8 cellular contexts compared by ENCODE assay signal in genomic region chr17:79811036-79811887, GRCh38. TPM values are rescaled to one million over a fixed set of nuclear protein-coding genes. Genes with fewer than 3 reads are reported as not detected.
DNase-seq lines count a peak whose midpoint lies in the region; ATAC-seq and TF ChIP-seq lines count a peak whose summit lies in the region.

No MANE protein-coding gene starts in this region.

- H3K9me3 ChIP-seq in CD8-positive, alpha-beta memory T cell (ENCODE audit: low read length), result no peaks in the 10 kb centered on the region
- H3K9me3 ChIP-seq in HCT116 (ENCODE audit: control insufficient read depth in 1 of 2, insufficient read depth in 1 of 2, low read depth in 1 of 2, low read length in 2 of 2), result no peaks in the 10 kb centered on the region
- no peaks in the 10 kb centered on the region for H3K9me3 ChIP-seq in upper lobe of right lung

- H2AFZ ChIP-seq in HCT116 (ENCODE audit: low read depth, low read length, poor library complexity, severe bottlenecking), result peak overlapping the region; percentile 82

- TF ChIP-seq CTCF in HCT116 (IDR thresholded peaks at IDR 0.05 in 2 of 3, conservative IDR thresholded peaks at IDR 0.05 in 1 of 3; ENCODE audit: borderline replicate concordance in 1 of 3, insufficient read depth in 1 of 3, low read depth in 2 of 3, low read length in 2 of 3) (peak; percentile 72 to 97 (median 78)), astrocyte of the cerebellum (IDR thresholded peaks at IDR 0.05; ENCODE audit: low read depth, low read length, missing control alignments) (peak; percentile 26), upper lobe of right lung (IDR thresholded peaks at IDR 0.05) (peak; percentile 50)

- ATAC-seq in HCT116 (peak; percentile 59), upper lobe of right lung (peak; percentile 36), HG03439 (IDR thresholded peaks at IDR 0.05; ENCODE audit: unreplicated experiment) (no peak)

- H3K27ac Mint-ChIP-seq in CD8-positive, alpha-beta memory T cell, result peak overlapping the region in 3 of 8 donors; percentile 21 to 93 (median 66)

- no peaks in the 10 kb centered on the region for H3K9me3 Mint-ChIP-seq in CD8-positive, alpha-beta memory T cell

- H3K27me3 Mint-ChIP-seq in CD8-positive, alpha-beta memory T cell, result peaks cover 56 to 59% of the 10 kb centered on the region in 2 donors

- no peaks in the 10 kb centered on the region for H4K20me1 ChIP-seq in HCT116 (ENCODE audit: insufficient read depth)

- BruUV-seq in HCT116 (replicated peaks; lab: Mats Ljungman, UMichigan), result no TSS peak

- H3K4me1 ChIP-seq in CD8-positive, alpha-beta memory T cell (ENCODE audit: insufficient read depth, low read length), result peaks cover 34% of the 10 kb centered on the region
- H3K4me1 ChIP-seq in HCT116 (ENCODE audit: control insufficient read depth in 1 of 2, insufficient read depth in 2 of 2, low read length in 2 of 2), result peaks cover 25 to 44% of the 10 kb centered on the region in 2 experiments
- peaks cover 40% of the 10 kb centered on the region for H3K4me1 ChIP-seq in upper lobe of right lung

- no peak overlapping the region for H3K27ac ChIP-seq in CD8-positive, alpha-beta memory T cell (ENCODE audit: low read depth, low read length)
- H3K27ac ChIP-seq in HCT116 (ENCODE audit: low read depth, low read length) (peak overlapping the region; percentile 21; the same call in 1 of the 2 replicates), upper lobe of right lung (no peak overlapping the region)

- no peaks in the 10 kb centered on the region for H3K79me2 ChIP-seq in HCT116 (ENCODE audit: insufficient read depth, low read length)

- TF ChIP-seq RAD21 in HCT116 (IDR thresholded peaks at IDR 0.05; ENCODE audit: low read depth), result peak; percentile 70

- H3K27me3 ChIP-seq in CD8-positive, alpha-beta memory T cell (ENCODE audit: insufficient read depth, low read length, poor library complexity, severe bottlenecking), result peaks cover 74% of the 10 kb centered on the region
- H3K27me3 ChIP-seq in HCT116 (ENCODE audit: insufficient read depth, low read length) (peaks cover 6% of the 10 kb centered on the region; the same call in 1 of the 2 replicates), upper lobe of right lung (peaks cover 86% of the 10 kb centered on the region)

- RAD21 ChIA-PET in HCT116 (lab: Charles Lee; ENCODE audit: low non-redundant PET in 1 of 2, low total read pairs in 2 of 2, uncharacterized antibody in 2 of 2, unreplicated experiment in 2 of 2), result interaction anchor here (0.5 to 1.3 kb wide), 3 partner anchors 14 to 164 kb away, joined by 3 to 8 read pairs (median 4); partner anchors contain the start of genes CBX4 (in 1 of the 2) and CBX8 (in 1 of the 2)

- no peak overlapping the region for H3K4me3 ChIP-seq in CD8-positive, alpha-beta memory T cell (ENCODE audit: low read length)
- H3K4me3 ChIP-seq in HCT116 (replicated peaks in 1 of 2; ENCODE audit: low read depth in 1 of 2, low read length in 2 of 2) (peak overlapping the region; percentile 34 to 53), astrocyte of the cerebellum (ENCODE audit: low read depth, low read length) (no peak overlapping the region), upper lobe of right lung (no peak overlapping the region)

- H3K9me2 ChIP-seq in HCT116 (ENCODE audit: insufficient read depth), result no peaks in the 10 kb centered on the region

- H3K4me3 Mint-ChIP-seq in CD8-positive, alpha-beta memory T cell, result peak overlapping the region in 6 of 7 donors; percentile 34 to 83 (median 66)

- H3K4me2 ChIP-seq in HCT116 (ENCODE audit: low read length), result peak overlapping the region; percentile 88

- peak in 1 of 5 donors; percentile 36 for DNase-seq in CD8-positive, alpha-beta memory T cell
- peak; percentile 50 for DNase-seq in HCT116 (ENCODE audit: low read depth, low spot score)
- DNase-seq in NCI-H69 (lab: John Stamatoyannopoulos, UW), result peak; percentile 89
- no peak for DNase-seq in astrocyte of the cerebellum (ENCODE audit: low read depth)
- peak; percentile 50 for DNase-seq in kidney glomerular epithelial cell (lab: John Stamatoyannopoulos, UW)
- no peak for DNase-seq in upper lobe of right lung
- no peak for DNase-seq in HPDE6-E6E7 (ENCODE audit: extremely low spot score)

- intact Hi-C loops in HCT116 (cut with micrococcal nuclease) (loop anchor here (2.0 kb wide), 1 partner anchor 28 kb away; the partner anchor contains the start of gene CBX4), upper lobe of right lung (cut with DNase I) (no loop called here)

- CTCF ChIA-PET in CD8-positive, alpha-beta memory T cell (lab: Charles Lee), result interaction anchor here (1.0 to 3.3 kb wide), 5 partner anchors 12 to 181 kb away, joined by 3 to 24 read pairs (median 4); partner anchors contain the start of genes CBX4 and CBX8
- CTCF ChIA-PET in HCT116 (lab: Charles Lee), result interaction anchor here (0.9 to 3.9 kb wide), 19 partner anchors 8 to 197 kb away, joined by 3 to 24 read pairs (median 5); partner anchors contain the start of genes CBX4 and CBX8

- no peaks in the 10 kb centered on the region for H3K36me3 ChIP-seq in CD8-positive, alpha-beta memory T cell (ENCODE audit: insufficient read depth, low read length)
- H3K36me3 ChIP-seq in HCT116 (ENCODE audit: control insufficient read depth in 1 of 2, insufficient read depth in 2 of 2, low read length in 2 of 2) (no peaks in the 10 kb centered on the region), upper lobe of right lung (no peaks in the 10 kb centered on the region)

- H3K36me3 Mint-ChIP-seq in CD8-positive, alpha-beta memory T cell, result no peaks in the 10 kb centered on the region

- no peak for TF ChIP-seq POLR2A in HCT116 (IDR thresholded peaks at IDR 0.05; ENCODE audit: borderline replicate concordance, extremely low read depth, insufficient read depth, insufficient read length)

- in situ Hi-C loops in astrocyte of the cerebellum (cut with HindIII; ENCODE audit: low sequenced_read_pairs), result no loop called here

- POLR2A ChIA-PET in CD8-positive, alpha-beta memory T cell (lab: Charles Lee), result interaction anchor here (0.5 to 3.2 kb wide), 4 partner anchors 14 to 64 kb away, joined by 3 to 41 read pairs (median 6); partner anchors contain the start of genes CBX4 and CBX8
- POLR2A ChIA-PET in HCT116 (lab: Charles Lee), result interaction anchor here (1.0 to 1.8 kb wide), 5 partner anchors 10 to 198 kb away, joined by 3 to 17 read pairs (median 5); partner anchors contain the start of gene CBX4

- peaks cover 25 to 34% (median 29%) of the 10 kb centered on the region in 3 donors for H3K4me1 Mint-ChIP-seq in CD8-positive, alpha-beta memory T cell

- peak overlapping the region; percentile 29 for H3K9ac ChIP-seq in HCT116 (ENCODE audit: low read length)

TF ChIP-seq in HCT116, 20 proteins besides CTCF, POLR2A, EP300 and RAD21:
- TF ChIP-seq CBX3 (IDR thresholded peaks at IDR 0.05; ENCODE audit: low read depth) (no peak), TCF7L2 (IDR thresholded peaks at IDR 0.05; ENCODE audit: borderline replicate concordance, extremely low read depth, insufficient read depth, insufficient read length) (peak; percentile 63), SRF (IDR thresholded peaks at IDR 0.05; ENCODE audit: low read depth) (no peak; the same call in 1 of the 2 replicates), ZBTB33 (IDR thresholded peaks at IDR 0.05; ENCODE audit: extremely low read depth, insufficient replicate concordance, low read length) (no peak), SIN3A (IDR thresholded peaks at IDR 0.05; ENCODE audit: low read depth) (no peak), EZH2 (IDR thresholded peaks at IDR 0.05) (no peak), EGR1 (IDR thresholded peaks at IDR 0.05; ENCODE audit: low read depth) (peak; percentile 92), JUND (IDR thresholded peaks at IDR 0.05) (no peak), POLR2AphosphoS5 (IDR thresholded peaks at IDR 0.05; ENCODE audit: low read depth, low read length) (0 out of 2 replicates have a peak, but pooled peaks have one; percentile 15), ELF1 (IDR thresholded peaks at IDR 0.05; ENCODE audit: borderline replicate concordance, low read depth) (no peak), FOSL1 (IDR thresholded peaks at IDR 0.05; ENCODE audit: low read depth) (no peak), EZH2phosphoT487 (IDR thresholded peaks at IDR 0.05; ENCODE audit: borderline replicate concordance) (no peak), ZNF274 (IDR thresholded peaks at IDR 0.05; ENCODE audit: low read depth, low read length) (no peak), ZFX (IDR thresholded peaks at IDR 0.05) (no peak)

RNA-seq across cellular contexts. Expression of gene CBX8, which starts 14.4 kb away (rescaled TPM):
- total RNA-seq in CD8-positive, alpha-beta memory T cell, result 1 to 10 TPM; 1.9 to 2.2 TPM
- polyA plus RNA-seq in CD8-positive, alpha-beta memory T cell, result 0.91 TPM
- total RNA-seq in HCT116 (2021; ENCODE audit: unreplicated experiment) (29.0 TPM), upper lobe of right lung (4.9 TPM)
- polyA plus RNA-seq in HCT116 (2012), result 17.3 and 18.1 TPM in 2 replicates

RNA-seq across cellular contexts. Expression of gene CBX4, which starts 28.0 kb away (rescaled TPM):
- total RNA-seq in CD8-positive, alpha-beta memory T cell, result 10 to 100 TPM in 1 of 2 experiments, 1 to 10 TPM in 1; 9.8 to 12.2 TPM
- polyA plus RNA-seq in CD8-positive, alpha-beta memory T cell, result 12.1 TPM
- total RNA-seq in HCT116 (2021; ENCODE audit: unreplicated experiment) (60.9 TPM), upper lobe of right lung (20.2 TPM)
- polyA plus RNA-seq in HCT116 (2012), result 58.0 and 71.2 TPM in 2 replicates

RNA-seq across cellular contexts. Expression of gene CBX2, which starts 33.3 kb away (rescaled TPM):
- 1 to 10 TPM; 2.0 to 2.2 TPM for total RNA-seq in CD8-positive, alpha-beta memory T cell
- polyA plus RNA-seq in CD8-positive, alpha-beta memory T cell, result 0.10 TPM
- total RNA-seq in HCT116 (2021; ENCODE audit: unreplicated experiment), result 28.3 TPM
- polyA plus RNA-seq in HCT116 (2012), result 8.8 and 9.6 TPM in 2 replicates
- 3.4 TPM for total RNA-seq in upper lobe of right lung

Comparison
In these comparisons a context has a peak if more than half of its experiments do, and no peak if none do; other contexts are left out.
1. DNase-seq: peak in HCT116 (single experiment), NCI-H69 (single experiment) and kidney glomerular epithelial cell (single experiment); none in astrocyte of the cerebellum (single experiment), upper lobe of right lung (single experiment) and HPDE6-E6E7 (single experiment).
2. H3K4me3 ChIP-seq: peak in HCT116 (2 of 2); none in CD8-positive, alpha-beta memory T cell (single experiment), astrocyte of the cerebellum (single experiment) and upper lobe of right lung (single experiment).
3. CTCF ChIP-seq: peak in every context shown above with its lines; median percentile 78 in HCT116; 50 in upper lobe of right lung; 26 in astrocyte of the cerebellum.